ENCODE assay signal across 8 cellular contexts in the genomic region with DNA sequence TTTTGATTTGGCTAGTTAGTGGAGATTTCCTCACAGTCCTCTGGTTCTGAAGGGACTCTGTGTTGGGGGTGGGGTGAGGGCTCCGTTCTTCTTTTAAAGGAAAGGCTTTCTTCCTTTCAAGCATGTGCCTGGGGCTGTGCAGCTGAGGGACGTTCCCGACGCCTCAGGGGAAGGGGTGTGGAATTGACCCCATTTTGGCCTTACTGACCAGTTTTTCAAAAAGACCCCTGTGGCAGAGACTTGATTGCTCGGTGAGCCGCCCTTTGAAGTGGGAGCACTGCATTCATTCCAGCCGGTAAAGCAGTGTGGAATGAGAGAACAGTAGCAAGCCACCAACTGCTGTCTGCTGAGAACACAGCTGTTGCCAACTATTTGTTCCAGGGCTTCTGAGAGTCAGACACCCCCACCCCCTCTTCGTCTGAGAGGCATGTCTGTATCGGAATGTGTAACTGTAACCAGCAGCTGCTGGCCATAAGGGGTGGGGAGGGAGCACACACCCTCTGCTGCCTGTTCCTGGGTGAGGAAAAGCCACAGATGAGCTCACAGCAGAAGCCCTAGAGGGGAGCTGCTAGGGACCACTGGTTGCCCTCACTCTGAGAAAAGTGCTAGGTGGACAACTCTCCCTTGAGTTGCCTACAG. TPM values are rescaled to one million over a fixed set of nuclear protein-coding genes. Genes with fewer than 3 reads are reported as not detected.
DNase-seq lines count a peak whose midpoint lies in the region; ATAC-seq and TF ChIP-seq lines count a peak whose summit lies in the region.

No MANE protein-coding gene starts in this region.

- H3K4me1 Mint-ChIP-seq in chondrocyte (ENCODE audit: low read depth), result peaks cover 92% of the 10 kb centered on the region
- H3K4me1 Mint-ChIP-seq in stimulated activated effector memory CD8-positive, alpha-beta T cell treated with anti-CD3 and anti-CD28 coated beads, Interleukin-12 subunit alpha, Interleukin-12 subunit beta, amount 100 ng/mL, for 72 hours, result peaks cover 64% of the 10 kb centered on the region

- ATAC-seq in stimulated activated effector memory CD8-positive, alpha-beta T cell treated with anti-CD3 and anti-CD28 coated beads, Interleukin-12 subunit alpha, Interleukin-12 subunit beta, amount 100 ng/mL, for 72 hours, result no peak
- ATAC-seq in GM21515 (IDR thresholded peaks at IDR 0.05; ENCODE audit: unreplicated experiment), result no peak

- H3K4me3 Mint-ChIP-seq in chondrocyte (ENCODE audit: unreplicated experiment), result peak overlapping the region; percentile 85
- H3K4me3 Mint-ChIP-seq in stimulated activated effector memory CD8-positive, alpha-beta T cell treated with anti-CD3 and anti-CD28 coated beads, Interleukin-12 subunit alpha, Interleukin-12 subunit beta, amount 100 ng/mL, for 72 hours, result no peak overlapping the region

- H3K27me3 ChIP-seq in layer of hippocampus (ENCODE audit: control insufficient read depth, insufficient read depth, low read length), result no peaks in the 10 kb centered on the region

- peaks cover 6% of the 10 kb centered on the region for H3K36me3 Mint-ChIP-seq in chondrocyte (ENCODE audit: low read depth)
- peaks cover 22% of the 10 kb centered on the region for H3K36me3 Mint-ChIP-seq in stimulated activated effector memory CD8-positive, alpha-beta T cell treated with anti-CD3 and anti-CD28 coated beads, Interleukin-12 subunit alpha, Interleukin-12 subunit beta, amount 100 ng/mL, for 72 hours

- no peaks in the 10 kb centered on the region for H3K9me3 Mint-ChIP-seq in chondrocyte (ENCODE audit: low read depth)
- H3K9me3 Mint-ChIP-seq in stimulated activated effector memory CD8-positive, alpha-beta T cell treated with anti-CD3 and anti-CD28 coated beads, Interleukin-12 subunit alpha, Interleukin-12 subunit beta, amount 100 ng/mL, for 72 hours, result no peaks in the 10 kb centered on the region

- H3K27ac Mint-ChIP-seq in chondrocyte (ENCODE audit: unreplicated experiment), result peak overlapping the region; percentile 98
- peak overlapping the region; percentile 81 for H3K27ac Mint-ChIP-seq in stimulated activated effector memory CD8-positive, alpha-beta T cell treated with anti-CD3 and anti-CD28 coated beads, Interleukin-12 subunit alpha, Interleukin-12 subunit beta, amount 100 ng/mL, for 72 hours

- H3K27ac ChIP-seq in layer of hippocampus (ENCODE audit: low read depth, low read length), result peak overlapping the region; percentile 85

- DNase-seq in AG20443 (ENCODE audit: low spot score), result peak; percentile 93
- peak; percentile 64 for DNase-seq in M059J (ENCODE audit: low read depth)
- DNase-seq in chondrocyte (ENCODE audit: low spot score), result no peak
- no peak for DNase-seq in stimulated activated effector memory CD8-positive, alpha-beta T cell treated with anti-CD3 and anti-CD28 coated beads, Interleukin-12 subunit alpha, Interleukin-12 subunit beta, amount 100 ng/mL, for 72 hours (ENCODE audit: low spot score in 2 of 2)
- no peak for DNase-seq in NCI-H748 treated with DMSO at 0.1 percent for 48 hours (lab: John Stamatoyannopoulos, UW)
- no peak for DNase-seq in DMS153 treated with DMSO at 0.1 percent for 48 hours (lab: John Stamatoyannopoulos, UW; ENCODE audit: unreplicated experiment)

- no peak for TF ChIP-seq CTCF in chondrocyte (IDR thresholded peaks at IDR 0.05)

- H3K27me3 Mint-ChIP-seq in chondrocyte (ENCODE audit: low read depth), result no peaks in the 10 kb centered on the region

RNA-seq across cellular contexts. Expression of gene WBP1L, which starts 33.1 kb away (rescaled TPM):
- total RNA-seq in M059J (2014; rRNA removed; shearing (Covaris generic)), result 24.9 and 31.3 TPM in 2 replicates
- 95.3 to 97.1 TPM (median 95.8 TPM) in 3 replicates for total RNA-seq in chondrocyte

Comparison
In these comparisons a context has a peak if more than half of its experiments do, and no peak if none do; other contexts are left out.
1. DNase-seq: peak in AG20443 (single experiment) and M059J (single experiment); none in chondrocyte (single experiment), stimulated activated effector memory CD8-positive, alpha-beta T cell treated with anti-CD3 and anti-CD28 coated beads, Interleukin-12 subunit alpha, Interleukin-12 subunit beta, amount 100 ng/mL, for 72 hours (0 of 2), NCI-H748 treated with DMSO at 0.1 percent for 48 hours (single experiment) and DMS153 treated with DMSO at 0.1 percent for 48 hours (single experiment).